In genomic region chr11:14310696-14311095, GRCh38 we compare ENCODE assay signal across 18 cellular contexts. TPM values are rescaled to one million over a fixed set of nuclear protein-coding genes. Genes with fewer than 3 reads are reported as not detected.
DNase-seq lines count a peak whose midpoint lies in the region; ATAC-seq and TF ChIP-seq lines count a peak whose summit lies in the region.
"Had no signal": no experiment of that assay in that cellular context is flagged by ENCODE, and none has a peak within 500 bp of the region (broad histone marks: within the 10 kb centered on the region; RNA-seq: fewer than 3 reads in every experiment).

No MANE protein-coding gene starts in this region.

- no peaks in the 10 kb centered on the region for H3K9me3 ChIP-seq in DOHH2 (ENCODE audit: control insufficient read depth, insufficient read depth, low read length)
- H3K9me3 ChIP-seq in HUES48 (ENCODE audit: control insufficient read depth, insufficient read depth, low read length), result no peaks in the 10 kb centered on the region
- no peaks in the 10 kb centered on the region for H3K9me3 ChIP-seq in Peyer's patch
- H3K9me3 ChIP-seq: body of pancreas, heart left ventricle, MG63 had no signal

- H3K9ac ChIP-seq in HUES48 (ENCODE audit: low read depth, low read length), result no peak overlapping the region

- H3K27me3 ChIP-seq in DOHH2 (ENCODE audit: control insufficient read depth, low read length) (no peaks in the 10 kb centered on the region), HUES48 (ENCODE audit: control insufficient read depth, insufficient read depth, low read length) (no peaks in the 10 kb centered on the region), Peyer's patch (no peaks in the 10 kb centered on the region)
- H3K27me3 ChIP-seq: body of pancreas, heart left ventricle, MG63 had no signal

- H3K36me3 ChIP-seq in DOHH2 (ENCODE audit: control insufficient read depth, low read length) (peaks cover 3% of the 10 kb centered on the region; the same call in 1 of the 2 replicates), HUES48 (ENCODE audit: control insufficient read depth, insufficient read depth, low read length) (no peaks in the 10 kb centered on the region), Peyer's patch (no peaks in the 10 kb centered on the region)
- H3K36me3 ChIP-seq: heart left ventricle had no signal

- H3K27ac ChIP-seq in DOHH2 (ENCODE audit: low read depth, low read length) (peak overlapping the region; percentile 52), HUES48 (ENCODE audit: low read depth, low read length) (peak overlapping the region; percentile 11), Peyer's patch (no peak overlapping the region)
- H3K27ac ChIP-seq: body of pancreas, heart left ventricle had no signal

- H4K20me1 ChIP-seq in DOHH2 (ENCODE audit: control insufficient read depth, insufficient read depth, low read depth, low read length), result no peaks in the 10 kb centered on the region

- H3K4me3 ChIP-seq in DOHH2 (ENCODE audit: low read length), result peak overlapping the region; percentile 32
- H3K4me3 ChIP-seq in HUES48 (ENCODE audit: low read depth, low read length), result no peak overlapping the region
- H3K4me3 ChIP-seq in Peyer's patch, result no peak overlapping the region
- H3K4me3 ChIP-seq: body of pancreas, heart left ventricle, lung, MG63 had no signal

- TF ChIP-seq POLR2A in Peyer's patch (IDR thresholded peaks at IDR 0.05), result no peak

- intact Hi-C loops in sciatic nerve (cut with DNase I), result no loop called here

- H3K79me2 ChIP-seq in DOHH2 (ENCODE audit: control insufficient read depth, low read length), result peaks cover 99% of the 10 kb centered on the region

- TF ChIP-seq CTCF in DOHH2 (IDR thresholded peaks at IDR 0.05; ENCODE audit: low read depth, low read length, poor library complexity, severe bottlenecking) (no peak), Peyer's patch (IDR thresholded peaks at IDR 0.05) (no peak)

- H3K4me1 ChIP-seq in DOHH2 (ENCODE audit: control insufficient read depth, low read length), result peaks cover 91% of the 10 kb centered on the region
- H3K4me1 ChIP-seq in HUES48 (ENCODE audit: control insufficient read depth, insufficient read depth, low read length), result peaks cover 63% of the 10 kb centered on the region
- peaks cover 0 to 27% (median 6%) of the 10 kb centered on the region in 4 donors for H3K4me1 ChIP-seq in Peyer's patch

- DNase-seq in dermis blood vessel endothelial cell, result peak; percentile 63
- DNase-seq in kidney tubule cell (ENCODE audit: low spot score), result peak; percentile 17
- DNase-seq in NCI-H748 treated with DMSO at 0.1 percent for 48 hours (lab: John Stamatoyannopoulos, UW), result no peak
- DNase-seq in NCI-H446 (lab: John Stamatoyannopoulos, UW), result no peak
- no peak for DNase-seq in sciatic nerve (ENCODE audit: low spot score)
- no peak for DNase-seq in Peyer's patch
- DNase-seq: activated CD4-positive, alpha-beta memory T cell treated with anti-CD3 and anti-CD28 coated beads, Interleukin-2, amount 10 ng/mL, durations not matched to agents 7 days and 5 days; activated naive CD4-positive, alpha-beta T cell treated with anti-CD3 and anti-CD28 coated beads, Interleukin-2, amount 10 ng/mL, durations not matched to agents 7 days and 5 days; body of pancreas; H7; heart left ventricle; MG63; NCI-H1694 had no signal

- peak overlapping the region; percentile 91 for H3K4me2 ChIP-seq in DOHH2 (ENCODE audit: low read length)

- no peak for ATAC-seq in sciatic nerve
- ATAC-seq: body of pancreas; heart left ventricle; HepG2; stimulated activated effector memory CD8-positive, alpha-beta T cell treated with anti-CD3 and anti-CD28 coated beads, Interleukin-12 subunit alpha, Interleukin-12 subunit beta, amount 100 ng/mL, for 72 hours had no signal

- peaks cover 38% of the 10 kb centered on the region for H3F3A ChIP-seq in DOHH2 (ENCODE audit: control insufficient read depth, insufficient read depth)

- H3K9me2 ChIP-seq in DOHH2 (replicated peaks; ENCODE audit: control insufficient read depth, low read length), result no peaks in the 10 kb centered on the region

RNA-seq across cellular contexts. Expression of gene RRAS2, which starts 48.3 kb away (rescaled TPM):
- total RNA-seq in dermis blood vessel endothelial cell (112 and 173 TPM in 2 replicates), sciatic nerve (23.4 TPM), Peyer's patch (100 to 1,000 TPM in 1 of 4 donors, 10 to 100 TPM in 3; 35.5 to 162 (median 77.6) TPM)

Comparison
In these comparisons a context has a peak if more than half of its experiments do, and no peak if none do; other contexts are left out.
1. H3K27ac ChIP-seq: peak in DOHH2 (single experiment) and HUES48 (single experiment); none in Peyer's patch (0 of 4).
2. DNase-seq: peak in dermis blood vessel endothelial cell (single experiment) and kidney tubule cell (single experiment); none in NCI-H748 treated with DMSO at 0.1 percent for 48 hours (single experiment), NCI-H446 (0 of 2), sciatic nerve (single experiment) and Peyer's patch (0 of 3).